In the genomic region with DNA sequence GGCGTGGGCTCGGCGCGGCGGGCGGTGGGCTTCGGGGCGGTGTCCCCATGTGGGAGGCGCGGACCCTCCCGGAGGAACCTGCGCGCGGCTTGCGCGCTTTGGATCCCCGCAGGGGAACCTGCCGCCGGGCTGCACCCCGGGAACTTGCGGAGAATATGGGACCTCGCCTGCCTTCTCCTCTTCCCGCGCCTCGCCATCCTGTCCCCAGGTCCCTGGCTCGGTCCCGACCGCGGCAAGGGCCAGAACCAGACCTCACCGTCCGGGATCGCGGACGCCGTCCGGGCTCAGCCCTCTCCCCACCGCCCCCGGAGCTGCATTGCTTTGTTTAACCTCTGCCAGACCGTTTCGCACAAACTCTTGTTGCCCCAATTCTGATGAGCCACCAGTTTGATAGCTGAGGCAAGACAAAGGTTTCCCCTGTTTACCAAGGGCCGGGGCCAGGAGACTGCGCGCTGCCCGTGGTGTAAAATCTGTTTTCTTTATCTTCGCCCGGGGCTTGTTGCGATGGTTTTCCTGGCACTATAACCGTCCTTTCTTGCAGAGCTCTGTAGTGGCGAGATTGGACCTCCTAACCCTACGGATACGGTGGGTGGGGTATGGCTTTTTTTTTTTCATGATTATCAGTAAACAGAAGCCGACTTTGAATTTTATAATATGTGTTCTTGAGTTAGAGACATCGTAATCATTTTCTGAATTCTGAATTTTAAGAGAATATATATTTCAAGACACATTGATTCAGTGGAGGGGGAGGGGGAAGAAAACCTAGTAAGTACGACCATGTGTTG, we compare ENCODE assay signal across 8 cellular contexts.
DNase-seq lines count a peak whose midpoint lies in the region; ATAC-seq and TF ChIP-seq lines count a peak whose summit lies in the region.

No MANE protein-coding gene starts in this region.

- no TSS peak for BruUV-seq in A673 (replicated peaks; lab: Mats Ljungman, UMichigan)

- intact Hi-C loops in A673 (cut with micrococcal nuclease; ENCODE audit: unreplicated experiment) (loop anchor here (2.0 kb wide), 1 partner anchor 251 kb away; no protein-coding TSS in a partner anchor), esophagus muscularis mucosa (cut with DNase I) (no loop called here)

- POLR2A ChIA-PET in A673 (lab: Charles Lee; ENCODE audit: low non-redundant PET) = no interaction called here

- H3K27me3 ChIP-seq in A673 (replicated peaks; ENCODE audit: insufficient read depth, low read depth, low read length, poor library complexity) (no peaks in the 10 kb centered on the region), esophagus muscularis mucosa (peaks cover 0 to 43% (median 6%) of the 10 kb centered on the region in 4 donors)

- H3K4me3 ChIP-seq in A673 (ENCODE audit: low read depth, low read length, poor library complexity, severe bottlenecking) = peak overlapping the region; percentile 68
- H3K4me3 ChIP-seq in GM12864 (ENCODE audit: low read depth, low read length) = peak overlapping the region; percentile 66
- H3K4me3 ChIP-seq in WI38 (ENCODE audit: low read depth, low read length) = peak overlapping the region; percentile 63
- H3K4me3 ChIP-seq in esophagus muscularis mucosa = peak overlapping the region; percentile 58 to 66 (median 61)
- H3K4me3 ChIP-seq in urinary bladder (ENCODE audit: low read depth, low read length) = peak overlapping the region; percentile 71

- no peaks in the 10 kb centered on the region for H3K9me3 ChIP-seq in A673 (ENCODE audit: low read depth, low read length, poor library complexity, severe bottlenecking)
- no peaks in the 10 kb centered on the region for H3K9me3 ChIP-seq in esophagus muscularis mucosa

- TF ChIP-seq CTCF in A673 (conservative IDR thresholded peaks at IDR 0.05; ENCODE audit: low read depth, low read length) = no peak
- TF ChIP-seq CTCF in GM12864 (IDR thresholded peaks at IDR 0.05; ENCODE audit: low read depth, low read length, missing control alignments) = no peak
- TF ChIP-seq CTCF in WI38 (IDR thresholded peaks at IDR 0.05; ENCODE audit: low read depth, low read length) = no peak
- no peak for TF ChIP-seq CTCF in esophagus muscularis mucosa (IDR thresholded peaks at IDR 0.05)

- under 1% methylated on average over 20 of the region's 54 CpGs for WGBS in esophagus muscularis mucosa
- WGBS in urinary bladder = under 1% methylated on average over 54 of the region's 54 CpGs

- DNase-seq in A673 (ENCODE audit: low spot score) (peak; percentile 27), GM12864 (ENCODE audit: low read depth) (no peak), NCI-H1105 treated with DMSO at 0.1 percent for 48 hours (lab: John Stamatoyannopoulos, UW) (peak; percentile 47), esophagus muscularis mucosa (ENCODE audit: extremely low spot score) (no peak), myocyte (ENCODE audit: low read depth) (peak; percentile 15)

- CTCF ChIA-PET in A673 (lab: Charles Lee) = interaction anchor here (0.5 kb wide), 1 partner anchor 138 kb away, joined by 5 read pairs; no protein-coding TSS in a partner anchor

- peak; percentile 36 for ATAC-seq in HG02623 (IDR thresholded peaks at IDR 0.05; ENCODE audit: unreplicated experiment)

- peak overlapping the region; percentile 57 for H3K27ac ChIP-seq in A673 (ENCODE audit: low read depth, low read length, poor library complexity, severe bottlenecking)
- H3K27ac ChIP-seq in esophagus muscularis mucosa (replicated peaks in 1 of 4) = peak overlapping the region in 1 of 4 donors; percentile 57
- no peak overlapping the region for H3K27ac ChIP-seq in urinary bladder (ENCODE audit: low read depth)

- H3K4me1 ChIP-seq in A673 (ENCODE audit: insufficient read depth, low read length, poor library complexity, severe bottlenecking) (no peaks in the 10 kb centered on the region), esophagus muscularis mucosa (peaks cover 10 to 21% (median 17%) of the 10 kb centered on the region in 4 donors), urinary bladder (ENCODE audit: insufficient read depth) (peaks cover 1% of the 10 kb centered on the region)

- no peak for TF ChIP-seq POLR2A in esophagus muscularis mucosa (IDR thresholded peaks at IDR 0.05; ENCODE audit: low read depth)

- H3K36me3 ChIP-seq in A673 (ENCODE audit: insufficient read depth, low read length, poor library complexity, severe bottlenecking) = no peaks in the 10 kb centered on the region
- no peaks in the 10 kb centered on the region for H3K36me3 ChIP-seq in esophagus muscularis mucosa
- H3K36me3 ChIP-seq in urinary bladder (ENCODE audit: insufficient read depth) = no peaks in the 10 kb centered on the region

- TF ChIP-seq EP300 in esophagus muscularis mucosa (IDR thresholded peaks at IDR 0.05) = no peak

Comparison
In these comparisons a context has a peak if more than half of its experiments do, and no peak if none do; other contexts are left out.
1. DNase-seq: peak in A673 (single experiment), NCI-H1105 treated with DMSO at 0.1 percent for 48 hours (single experiment) and myocyte (single experiment); none in GM12864 (single experiment) and esophagus muscularis mucosa (single experiment).
2. Peak in every context shown above with its lines, with median percentiles within 50 percentile points of each other: H3K4me3 ChIP-seq.